Comparison of ENCODE assay signal across 25 cellular contexts in the genomic region with DNA sequence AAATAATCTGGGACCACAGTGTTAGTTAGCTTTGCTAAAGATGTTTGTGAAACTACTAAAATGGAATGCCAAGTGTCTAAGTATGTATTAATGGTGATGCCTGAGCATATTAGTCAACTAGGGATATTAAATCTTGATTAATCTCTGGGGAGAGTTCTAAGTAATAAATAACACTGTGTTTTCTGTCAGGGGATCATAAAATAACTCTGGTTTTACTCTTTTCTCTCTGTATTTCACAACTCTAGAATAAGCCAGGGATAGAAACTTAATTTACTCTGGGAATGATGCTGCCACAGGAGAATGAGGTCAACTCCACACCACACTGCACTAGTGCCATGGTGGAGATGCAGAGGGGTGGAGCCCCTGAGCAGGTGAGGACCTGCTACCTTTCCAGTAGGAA.
DNase-seq lines count a peak whose midpoint lies in the region; ATAC-seq, FAIRE-seq and TF ChIP-seq lines count a peak whose summit lies in the region.
"Had no signal": no experiment of that assay in that cellular context is flagged by ENCODE, and none has a peak within 500 bp of the region (broad histone marks: within the 10 kb centered on the region; RNA-seq: fewer than 3 reads in every experiment).

No MANE protein-coding gene starts in this region.

- H3K79me2 ChIP-seq in SK-N-SH (ENCODE audit: insufficient read depth) (no peaks in the 10 kb centered on the region), GM23338 (replicated peaks; ENCODE audit: insufficient read depth) (no peaks in the 10 kb centered on the region)

- no peaks in the 10 kb centered on the region for H3K27me3 Mint-ChIP-seq in nephron (ENCODE audit: low read depth)
- peaks cover 9% of the 10 kb centered on the region for H3K27me3 Mint-ChIP-seq in GM23338 (ENCODE audit: insufficient read depth, low read depth, poor library complexity)
- H3K27me3 Mint-ChIP-seq: B cell; CD4-positive, CD25-positive, alpha-beta regulatory T cell had no signal

- ATAC-seq in SK-N-SH treated with all-trans-retinoic acid at 6 μM for 48 hours: no peak
- ATAC-seq in HG03378 (IDR thresholded peaks at IDR 0.05; ENCODE audit: unreplicated experiment): no peak
- ATAC-seq in GM23338: no peak
- ATAC-seq: A549, HCT116 had no signal

- no peak overlapping the region for H3K9ac ChIP-seq in SK-N-SH

- DNase-seq in SK-N-SH (no peak), amniotic epithelial cell (ENCODE audit: low read depth) (peak; percentile 89), GM12892 (ENCODE audit: insufficient read length) (no peak), GM23338 (ENCODE audit: low spot score) (no peak), right atrium auricular region (ENCODE audit: low spot score) (no peak)
- DNase-seq: C1 segment of cervical spinal cord; Caco-2; CD4-positive, CD25-positive, alpha-beta regulatory T cell; CD8-positive, alpha-beta memory T cell; DMS79; GF-D8; GOT3; H7; HFFc6; KG1 had no signal

- H4K20me1 ChIP-seq in SK-N-SH (ENCODE audit: insufficient read depth): no peaks in the 10 kb centered on the region
- H4K20me1 ChIP-seq in GM23338 (replicated peaks; ENCODE audit: insufficient read depth): no peaks in the 10 kb centered on the region

- peak overlapping the region in 2 of 3 experiments; percentile 3 to 48 for H3K27ac Mint-ChIP-seq in nephron
- H3K27ac Mint-ChIP-seq in GM23338: no peak overlapping the region
- H3K27ac Mint-ChIP-seq: B cell; CD4-positive, CD25-positive, alpha-beta regulatory T cell; CD8-positive, alpha-beta memory T cell; HFFc6 had no signal

- no peaks in the 10 kb centered on the region for H3K9me3 ChIP-seq in SK-N-SH
- no peaks in the 10 kb centered on the region for H3K9me3 ChIP-seq in right atrium auricular region
- H3K9me3 ChIP-seq: A549, Caco-2 had no signal

- H2AFZ ChIP-seq in SK-N-SH (ENCODE audit: low read depth) (no peak overlapping the region), GM23338 (no peak overlapping the region)

- peak overlapping the region in 1 of 2 experiments; percentile 16; a peak in 1 of 4 replicates for H3K27ac ChIP-seq in SK-N-SH (ENCODE audit: low read depth in 2 of 2, low read length in 1 of 2)
- H3K27ac ChIP-seq in GM23338 (ENCODE audit: low read depth): no peak overlapping the region
- H3K27ac ChIP-seq in right atrium auricular region: no peak overlapping the region
- H3K27ac ChIP-seq: 22Rv1, A549 had no signal

- peaks cover 0 to 12% of the 10 kb centered on the region in 2 experiments for H3K36me3 ChIP-seq in SK-N-SH (replicated peaks in 1 of 2; ENCODE audit: control insufficient read depth in 1 of 2, insufficient read depth in 2 of 2, low read length in 1 of 2)
- no peaks in the 10 kb centered on the region for H3K36me3 ChIP-seq in GM23338 (ENCODE audit: insufficient read depth)
- no peaks in the 10 kb centered on the region for H3K36me3 ChIP-seq in right atrium auricular region

- H3K36me3 Mint-ChIP-seq in nephron (ENCODE audit: low read depth) (no peaks in the 10 kb centered on the region), GM23338 (ENCODE audit: low read depth) (no peaks in the 10 kb centered on the region)

- H3K4me3 Mint-ChIP-seq in nephron (no peak overlapping the region), GM23338 (no peak overlapping the region)
- H3K4me3 Mint-ChIP-seq: B cell; CD4-positive, CD25-positive, alpha-beta regulatory T cell; CD8-positive, alpha-beta memory T cell; HFFc6 had no signal

- H3K4me2 ChIP-seq in SK-N-SH (no peak overlapping the region), GM23338 (no peak overlapping the region)
- H3K4me2 ChIP-seq: A549 had no signal

- H3K4me1 Mint-ChIP-seq in nephron (no peaks in the 10 kb centered on the region), GM23338 (peaks cover 27% of the 10 kb centered on the region)
- H3K4me1 Mint-ChIP-seq: B cell; CD4-positive, CD25-positive, alpha-beta regulatory T cell; CD8-positive, alpha-beta memory T cell had no signal

- TF ChIP-seq CTCF in SK-N-SH (IDR thresholded peaks at IDR 0.05) (no peak), nephron (IDR thresholded peaks at IDR 0.05; ENCODE audit: unreplicated experiment in 3 of 3) (no peak), GM23338 (conservative IDR thresholded peaks at IDR 0.05; ENCODE audit: low read depth in 2 of 2) (no peak), right atrium auricular region (IDR thresholded peaks at IDR 0.05) (no peak)

- TF ChIP-seq POLR2A in GM12892 (IDR thresholded peaks at IDR 0.05; ENCODE audit: low read depth, low read length): no peak

- no peaks in the 10 kb centered on the region for H3K9me3 Mint-ChIP-seq in nephron
- no peaks in the 10 kb centered on the region for H3K9me3 Mint-ChIP-seq in GM23338
- H3K9me3 Mint-ChIP-seq: CD8-positive, alpha-beta memory T cell; HFFc6 had no signal

- peaks cover 3% of the 10 kb centered on the region for H3F3A ChIP-seq in SK-N-SH (replicated peaks; ENCODE audit: insufficient read depth)
- H3F3A ChIP-seq in GM23338 (replicated peaks; ENCODE audit: low read depth): no peaks in the 10 kb centered on the region

- H3K9me2 ChIP-seq in SK-N-SH (no peaks in the 10 kb centered on the region), GM23338 (ENCODE audit: insufficient read depth) (no peaks in the 10 kb centered on the region)

- TF ChIP-seq EP300 in SK-N-SH (IDR thresholded peaks at IDR 0.05; ENCODE audit: borderline replicate concordance in 1 of 2, low read depth in 1 of 2, low read length in 1 of 2): no peak

- TF ChIP-seq RAD21 in SK-N-SH (IDR thresholded peaks at IDR 0.05; ENCODE audit: low read length): no peak

- H3K4me3 ChIP-seq in SK-N-SH (ENCODE audit: low read depth in 2 of 2, low read length in 1 of 2) (no peak overlapping the region), GM23338 (no peak overlapping the region), right atrium auricular region (no peak overlapping the region)
- H3K4me3 ChIP-seq: A549 had no signal

- no peak for FAIRE-seq in GM12892 (lab: Jason Lieb, UNC)
- FAIRE-seq: A549, D721Med, GM12891, GM18507 had no signal

- POLR2A ChIA-PET in SK-N-SH (lab: Yijun Ruan, JAX): no interaction called here

- no peaks in the 10 kb centered on the region for H3K27me3 ChIP-seq in SK-N-SH (ENCODE audit: insufficient read depth)
- H3K27me3 ChIP-seq in GM23338 (ENCODE audit: insufficient read depth): no peaks in the 10 kb centered on the region
- H3K27me3 ChIP-seq in right atrium auricular region: no peaks in the 10 kb centered on the region

- CTCF ChIA-PET in SK-N-SH (lab: Yijun Ruan, JAX): no interaction called here

- H3K4me1 ChIP-seq in SK-N-SH (ENCODE audit: control insufficient read depth in 1 of 2, insufficient read depth in 2 of 2, low read depth in 1 of 2, low read length in 1 of 2) (peaks cover 9 to 23% of the 10 kb centered on the region in 2 experiments; a peak in 3 of 4 replicates), GM23338 (ENCODE audit: insufficient read depth) (peaks cover 28% of the 10 kb centered on the region), right atrium auricular region (no peaks in the 10 kb centered on the region)
- H3K4me1 ChIP-seq: Caco-2 had no signal

TF ChIP-seq in SK-N-SH treated with all-trans-retinoic acid at 6 μM for 48 hours, 23 proteins besides CTCF, POLR2A, EP300 and RAD21:
- TF ChIP-seq ISL1 (CRISPR knock-in tag; IDR thresholded peaks at IDR 0.05) (peak; percentile 68), ZFP30 (CRISPR knock-in tag; IDR thresholded peaks at IDR 0.05) (no peak)

TF ChIP-seq in SK-N-SH, 30 proteins besides CTCF, POLR2A, EP300 and RAD21 (continues in another document):
- no peak for TF ChIP-seq MXI1 (IDR thresholded peaks at IDR 0.05; ENCODE audit: low read depth, low read length)
- TF ChIP-seq TEAD4 (IDR thresholded peaks at IDR 0.05; ENCODE audit: borderline replicate concordance, insufficient read depth): no peak
- TF ChIP-seq, protein P1, sequence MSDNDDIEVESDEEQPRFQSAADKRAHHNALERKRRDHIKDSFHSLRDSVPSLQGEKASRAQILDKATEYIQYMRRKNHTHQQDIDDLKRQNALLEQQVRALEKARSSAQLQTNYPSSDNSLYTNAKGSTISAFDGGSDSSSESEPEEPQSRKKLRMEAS (IDR thresholded peaks at IDR 0.05; ENCODE audit: low read depth): no peak
- TF ChIP-seq MEF2A (IDR thresholded peaks at IDR 0.05; ENCODE audit: borderline replicate concordance, low read depth): no peak
- TF ChIP-seq RFX5 (IDR thresholded peaks at IDR 0.05; ENCODE audit: low read length): no peak
- TF ChIP-seq, protein P2, sequence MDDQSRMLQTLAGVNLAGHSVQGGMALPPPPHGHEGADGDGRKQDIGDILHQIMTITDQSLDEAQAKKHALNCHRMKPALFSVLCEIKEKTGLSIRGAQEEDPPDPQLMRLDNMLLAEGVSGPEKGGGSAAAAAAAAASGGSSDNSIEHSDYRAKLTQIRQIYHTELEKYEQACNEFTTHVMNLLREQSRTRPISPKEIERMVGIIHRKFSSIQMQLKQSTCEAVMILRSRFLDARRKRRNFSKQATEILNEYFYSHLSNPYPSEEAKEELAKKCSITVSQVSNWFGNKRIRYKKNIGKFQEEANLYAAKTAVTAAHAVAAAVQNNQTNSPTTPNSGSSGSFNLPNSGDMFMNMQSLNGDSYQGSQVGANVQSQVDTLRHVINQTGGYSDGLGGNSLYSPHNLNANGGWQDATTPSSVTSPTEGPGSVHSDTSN (IDR thresholded peaks at IDR 0.05): no peak
- no peak for TF ChIP-seq GATA2 (CRISPR knock-in tag; IDR thresholded peaks at IDR 0.05)
- no peak for TF ChIP-seq TAF1 (IDR thresholded peaks at IDR 0.05; ENCODE audit: borderline replicate concordance, low read depth, low read length)

TF ChIP-seq in GM23338, 12 proteins besides CTCF, POLR2A, EP300 and RAD21 (continues in another document):
- TF ChIP-seq, protein P3, sequence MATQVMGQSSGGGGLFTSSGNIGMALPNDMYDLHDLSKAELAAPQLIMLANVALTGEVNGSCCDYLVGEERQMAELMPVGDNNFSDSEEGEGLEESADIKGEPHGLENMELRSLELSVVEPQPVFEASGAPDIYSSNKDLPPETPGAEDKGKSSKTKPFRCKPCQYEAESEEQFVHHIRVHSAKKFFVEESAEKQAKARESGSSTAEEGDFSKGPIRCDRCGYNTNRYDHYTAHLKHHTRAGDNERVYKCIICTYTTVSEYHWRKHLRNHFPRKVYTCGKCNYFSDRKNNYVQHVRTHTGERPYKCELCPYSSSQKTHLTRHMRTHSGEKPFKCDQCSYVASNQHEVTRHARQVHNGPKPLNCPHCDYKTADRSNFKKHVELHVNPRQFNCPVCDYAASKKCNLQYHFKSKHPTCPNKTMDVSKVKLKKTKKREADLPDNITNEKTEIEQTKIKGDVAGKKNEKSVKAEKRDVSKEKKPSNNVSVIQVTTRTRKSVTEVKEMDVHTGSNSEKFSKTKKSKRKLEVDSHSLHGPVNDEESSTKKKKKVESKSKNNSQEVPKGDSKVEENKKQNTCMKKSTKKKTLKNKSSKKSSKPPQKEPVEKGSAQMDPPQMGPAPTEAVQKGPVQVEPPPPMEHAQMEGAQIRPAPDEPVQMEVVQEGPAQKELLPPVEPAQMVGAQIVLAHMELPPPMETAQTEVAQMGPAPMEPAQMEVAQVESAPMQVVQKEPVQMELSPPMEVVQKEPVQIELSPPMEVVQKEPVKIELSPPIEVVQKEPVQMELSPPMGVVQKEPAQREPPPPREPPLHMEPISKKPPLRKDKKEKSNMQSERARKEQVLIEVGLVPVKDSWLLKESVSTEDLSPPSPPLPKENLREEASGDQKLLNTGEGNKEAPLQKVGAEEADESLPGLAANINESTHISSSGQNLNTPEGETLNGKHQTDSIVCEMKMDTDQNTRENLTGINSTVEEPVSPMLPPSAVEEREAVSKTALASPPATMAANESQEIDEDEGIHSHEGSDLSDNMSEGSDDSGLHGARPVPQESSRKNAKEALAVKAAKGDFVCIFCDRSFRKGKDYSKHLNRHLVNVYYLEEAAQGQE (IDR thresholded peaks at IDR 0.05; ENCODE audit: unreplicated experiment): no peak
